ENCODE assay signal across 8 cellular contexts in genomic region chr13:48977973-48978372, GRCh38. TPM values are rescaled to one million over a fixed set of nuclear protein-coding genes. Genes with fewer than 3 reads are reported as not detected.
DNase-seq lines count a peak whose midpoint lies in the region; ATAC-seq, FAIRE-seq and TF ChIP-seq lines count a peak whose summit lies in the region.

No MANE protein-coding gene starts in this region.

- POLR2A ChIA-PET in CD8-positive, alpha-beta T cell (lab: Charles Lee) = no interaction called here
- POLR2A ChIA-PET in naive thymus-derived CD8-positive, alpha-beta T cell (lab: Charles Lee) = no interaction called here

- H3K27me3 ChIP-seq in CD8-positive, alpha-beta T cell (ENCODE audit: insufficient read depth, low read length) = no peaks in the 10 kb centered on the region
- H3K27me3 ChIP-seq in bronchial epithelial cell (ENCODE audit: control insufficient read depth, insufficient read depth, low read length) = no peaks in the 10 kb centered on the region

- H3K4me1 ChIP-seq in CD8-positive, alpha-beta T cell (ENCODE audit: insufficient read depth, low read length) = peaks cover 33% of the 10 kb centered on the region

- H3K27ac ChIP-seq in CD8-positive, alpha-beta T cell (ENCODE audit: low read depth, low read length) = no peak overlapping the region
- H3K27ac ChIP-seq in KOPT-K1 (ENCODE audit: low read depth, low read length, poor library complexity, severe bottlenecking) = peak overlapping the region; percentile 95

- no peak for FAIRE-seq in bronchial epithelial cell (lab: Jason Lieb, UNC)

- TF ChIP-seq CTCF in CD8-positive, alpha-beta T cell (IDR thresholded peaks at IDR 0.05) = no peak
- no peak for TF ChIP-seq CTCF in bronchial epithelial cell (IDR thresholded peaks at IDR 0.05; ENCODE audit: insufficient read depth, low read length, severe bottlenecking)

- H3K27ac Mint-ChIP-seq in CD8-positive, alpha-beta T cell = no peak overlapping the region
- H3K27ac Mint-ChIP-seq in naive thymus-derived CD8-positive, alpha-beta T cell = peak overlapping the region in 1 of 10 donors; percentile 94

- H3K4me3 Mint-ChIP-seq in CD8-positive, alpha-beta T cell = peak overlapping the region; percentile 13
- H3K4me3 Mint-ChIP-seq in naive thymus-derived CD8-positive, alpha-beta T cell = peak overlapping the region in 8 of 10 donors; percentile 19 to 96 (median 43)

- H3K4me3 ChIP-seq in CD8-positive, alpha-beta T cell (ENCODE audit: low read depth, low read length) = no peak overlapping the region
- no peak overlapping the region for H3K4me3 ChIP-seq in bronchial epithelial cell (ENCODE audit: low read depth, low read length)

- intact Hi-C loops in CD8-positive, alpha-beta T cell (cut with DNase I, micrococcal nuclease) = loop anchor here (2.0 to 10.0 kb wide), 15 partner anchors 279 to 1107 kb away; partner anchors contain the start of genes CAB39L (in 2 of the 2), KPNA3 (in 2 of the 2), RB1 (in 2 of the 2) and SETDB2 (in 2 of the 2)

- no peaks in the 10 kb centered on the region for H3K9me3 ChIP-seq in CD8-positive, alpha-beta T cell (ENCODE audit: low read length)
- peaks cover 16% of the 10 kb centered on the region for H3K9me3 ChIP-seq in KOPT-K1 (ENCODE audit: insufficient read depth, low read length, poor library complexity, severe bottlenecking)

- H3K36me3 Mint-ChIP-seq in CD8-positive, alpha-beta T cell = peaks cover 24% of the 10 kb centered on the region
- H3K36me3 Mint-ChIP-seq in naive thymus-derived CD8-positive, alpha-beta T cell = peaks cover 0 to 11% (median 7%) of the 10 kb centered on the region in 3 donors

- no peak for ATAC-seq in CD8-positive, alpha-beta T cell
- no peak for ATAC-seq in naive thymus-derived CD8-positive, alpha-beta T cell

- no peaks in the 10 kb centered on the region for H3K27me3 Mint-ChIP-seq in CD8-positive, alpha-beta T cell (ENCODE audit: low read depth)
- H3K27me3 Mint-ChIP-seq in naive thymus-derived CD8-positive, alpha-beta T cell = no peaks in the 10 kb centered on the region

- H3K9me3 Mint-ChIP-seq in CD8-positive, alpha-beta T cell = peaks cover 11% of the 10 kb centered on the region
- H3K9me3 Mint-ChIP-seq in naive thymus-derived CD8-positive, alpha-beta T cell = peaks cover 8 to 22% (median 12%) of the 10 kb centered on the region in 9 donors

- H3K4me1 Mint-ChIP-seq in CD8-positive, alpha-beta T cell (ENCODE audit: low read depth) = peaks cover 55% of the 10 kb centered on the region
- peaks cover 19 to 63% (median 50%) of the 10 kb centered on the region in 4 donors for H3K4me1 Mint-ChIP-seq in naive thymus-derived CD8-positive, alpha-beta T cell

- no peak for DNase-seq in CD8-positive, alpha-beta T cell
- DNase-seq in bronchial epithelial cell (ENCODE audit: low read depth) (peak; percentile 26), foreskin melanocyte (no peak), NCI-H2196 treated with DMSO at 0.1 percent for 48 hours (lab: John Stamatoyannopoulos, UW; ENCODE audit: unreplicated experiment) (no peak), GM19238 (ENCODE audit: insufficient read length, low spot score) (no peak), cortex of kidney (lab: John Stamatoyannopoulos, UW) (no peak)
- DNase-seq in naive thymus-derived CD8-positive, alpha-beta T cell = no peak

- CTCF ChIA-PET in CD8-positive, alpha-beta T cell (lab: Charles Lee) = no interaction called here

- no peaks in the 10 kb centered on the region for H3K36me3 ChIP-seq in CD8-positive, alpha-beta T cell (ENCODE audit: insufficient read depth, low read length)
- no peaks in the 10 kb centered on the region for H3K36me3 ChIP-seq in KOPT-K1 (ENCODE audit: insufficient read depth, low read length)
- no peaks in the 10 kb centered on the region for H3K36me3 ChIP-seq in bronchial epithelial cell (ENCODE audit: control insufficient read depth, insufficient read depth, low read length)

RNA-seq across cellular contexts. Expression of gene FNDC3A, which starts 2.3 kb away (rescaled TPM):
- 10 to 100 TPM; 27.0 to 27.7 TPM for total RNA-seq in CD8-positive, alpha-beta T cell
- 23.0 and 24.0 TPM in 2 replicates for total RNA-seq in bronchial epithelial cell
- 10 to 100 TPM; 36.7 to 37.3 TPM for total RNA-seq in naive thymus-derived CD8-positive, alpha-beta T cell
- 1 to 10 TPM; 7.9 to 9.7 (median 8.9) TPM for polyA plus RNA-seq in naive thymus-derived CD8-positive, alpha-beta T cell
